Comparison of ENCODE assay signal across 15 cellular contexts in the genomic region with DNA sequence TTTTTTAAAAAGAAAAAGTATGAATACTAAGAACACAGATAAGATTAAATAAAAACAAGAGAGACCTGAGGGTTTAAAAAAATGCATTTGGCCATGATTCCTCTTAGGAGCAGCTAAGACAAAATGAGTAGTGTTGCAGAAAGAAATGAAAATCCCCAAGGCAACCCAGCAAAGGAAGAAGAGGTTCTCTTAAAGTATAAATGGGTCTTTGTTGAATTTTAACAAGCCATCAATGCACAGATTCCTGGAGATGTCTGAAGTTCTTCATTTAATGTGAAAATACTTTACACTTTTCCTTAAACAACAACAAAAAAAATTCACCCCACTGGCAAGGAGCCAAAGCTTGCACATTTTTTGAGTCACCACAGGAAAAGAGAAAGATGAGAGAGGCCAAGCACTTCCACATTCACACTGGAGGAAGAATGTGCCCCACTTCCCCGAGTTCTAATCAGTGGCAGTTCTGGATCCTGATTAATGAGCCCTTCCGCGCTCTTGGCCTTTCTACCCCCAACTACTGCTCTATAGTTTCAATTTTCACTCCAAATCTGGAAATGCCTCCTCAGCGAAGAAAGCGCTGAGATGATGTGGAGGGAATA.
DNase-seq lines count a peak whose midpoint lies in the region; ATAC-seq and TF ChIP-seq lines count a peak whose summit lies in the region.
"Had no signal": no experiment of that assay in that cellular context is flagged by ENCODE, and none has a peak within 500 bp of the region (broad histone marks: within the 10 kb centered on the region; RNA-seq: fewer than 3 reads in every experiment).

No MANE protein-coding gene starts in this region.

- ATAC-seq in sciatic nerve = peak; percentile 80
- ATAC-seq in HG03520 (IDR thresholded peaks at IDR 0.05; ENCODE audit: unreplicated experiment) = no peak
- no peak for ATAC-seq in GM21723 (IDR thresholded peaks at IDR 0.05; ENCODE audit: unreplicated experiment)
- ATAC-seq: activated naive CD4-positive, alpha-beta T cell treated with anti-CD3 and anti-CD28 coated beads, Interleukin-2, amount 50 U/mL, for 72 hours; GM12878 had no signal

- TF ChIP-seq CTCF in foreskin fibroblast (IDR thresholded peaks at IDR 0.05; ENCODE audit: low read depth, low read length) = no peak

- intact Hi-C loops in sciatic nerve (cut with DNase I) = no loop called here

- H3K4me3 ChIP-seq in foreskin fibroblast (ENCODE audit: low read depth in 1 of 2, low read length in 2 of 2) = no peak overlapping the region
- H3K4me3 ChIP-seq: GM12878, heart right ventricle, PC-9, testis had no signal

- peak; percentile 47 for DNase-seq in HCEC 1CT
- peak; percentile 17 for DNase-seq in UCSD-AML1 (lab: John Stamatoyannopoulos, UW; ENCODE audit: unreplicated experiment)
- DNase-seq in foreskin fibroblast = peak; percentile 50 to 71
- peak; percentile 66 for DNase-seq in sciatic nerve (ENCODE audit: low spot score)
- DNase-seq in activated gamma-delta T cell (lab: John Stamatoyannopoulos, UW) = no peak
- DNase-seq: DMS 273 treated with DMSO at 0.1 percent for 48 hours, mesendoderm, PC-9, T-helper 9 cell, testis had no signal
